Comparison of ENCODE assay signal across 1 cellular context in the genomic region with DNA sequence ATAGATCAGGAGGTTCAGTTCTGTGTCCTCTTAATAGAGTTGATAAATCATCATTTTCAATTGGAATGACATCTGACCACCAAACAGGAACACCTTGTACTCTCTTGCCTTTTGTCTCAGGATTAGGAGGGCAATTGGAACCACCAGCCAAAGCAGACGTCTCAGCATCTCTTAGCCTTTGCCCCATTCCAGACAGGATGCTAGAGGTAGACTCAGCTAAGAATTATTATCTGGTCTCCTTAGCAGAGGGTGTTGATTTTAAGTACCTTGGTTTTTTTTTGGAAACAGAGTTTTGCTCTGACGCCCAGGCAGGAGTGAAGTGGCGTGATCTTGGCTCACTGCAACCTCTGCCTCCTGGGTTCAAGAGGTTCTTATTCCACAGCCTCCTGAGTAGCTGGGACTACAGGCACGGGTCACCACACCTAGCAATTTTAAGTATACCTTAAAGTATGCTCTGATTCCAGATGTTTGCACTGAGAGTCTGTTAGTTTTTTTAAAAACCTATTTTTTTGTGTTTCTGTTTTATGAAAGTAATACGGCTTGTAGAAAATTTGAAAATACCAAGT.
TF ChIP-seq lines count a peak whose summit lies in the region.

No MANE protein-coding gene starts in this region.

TF ChIP-seq in GM12878, 131 proteins besides CTCF, POLR2A, EP300 and RAD21 (continued from another document):
- no peak for TF ChIP-seq BACH1 (IDR thresholded peaks at IDR 0.05; ENCODE audit: borderline replicate concordance)
- TF ChIP-seq, protein P1, sequence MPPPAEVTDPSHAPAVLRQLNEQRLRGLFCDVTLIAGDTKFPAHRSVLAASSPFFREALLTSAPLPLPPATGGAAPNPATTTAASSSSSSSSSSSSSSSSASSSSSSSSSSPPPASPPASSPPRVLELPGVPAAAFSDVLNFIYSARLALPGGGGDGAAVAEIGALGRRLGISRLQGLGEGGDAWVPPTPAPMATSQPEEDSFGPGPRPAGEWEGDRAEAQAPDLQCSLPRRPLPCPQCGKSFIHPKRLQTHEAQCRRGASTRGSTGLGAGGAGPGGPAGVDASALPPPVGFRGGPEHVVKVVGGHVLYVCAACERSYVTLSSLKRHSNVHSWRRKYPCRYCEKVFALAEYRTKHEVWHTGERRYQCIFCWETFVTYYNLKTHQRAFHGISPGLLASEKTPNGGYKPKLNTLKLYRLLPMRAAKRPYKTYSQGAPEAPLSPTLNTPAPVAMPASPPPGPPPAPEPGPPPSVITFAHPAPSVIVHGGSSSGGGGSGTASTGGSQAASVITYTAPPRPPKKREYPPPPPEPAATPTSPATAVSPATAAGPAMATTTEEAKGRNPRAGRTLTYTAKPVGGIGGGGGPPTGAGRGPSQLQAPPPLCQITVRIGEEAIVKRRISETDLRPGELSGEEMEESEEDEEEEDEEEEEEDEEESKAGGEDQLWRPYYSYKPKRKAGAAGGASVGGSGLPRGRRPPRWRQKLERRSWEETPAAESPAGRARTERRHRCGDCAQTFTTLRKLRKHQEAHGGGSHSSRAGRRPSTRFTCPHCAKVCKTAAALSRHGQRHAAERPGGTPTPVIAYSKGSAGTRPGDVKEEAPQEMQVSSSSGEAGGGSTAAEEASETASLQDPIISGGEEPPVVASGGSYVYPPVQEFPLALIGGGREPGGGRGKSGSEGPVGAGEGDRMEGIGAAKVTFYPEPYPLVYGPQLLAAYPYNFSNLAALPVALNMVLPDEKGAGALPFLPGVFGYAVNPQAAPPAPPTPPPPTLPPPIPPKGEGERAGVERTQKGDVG (CRISPR knock-in tag; IDR thresholded peaks at IDR 0.05) = no peak
- no peak for TF ChIP-seq CBX5 (IDR thresholded peaks at IDR 0.05; ENCODE audit: low read depth)
- TF ChIP-seq CREB1 (IDR thresholded peaks at IDR 0.05; ENCODE audit: low read depth) = no peak
- no peak for TF ChIP-seq SP1 (IDR thresholded peaks at IDR 0.05; ENCODE audit: low read depth, low read length)
- no peak for TF ChIP-seq KAT2A (conservative IDR thresholded peaks at IDR 0.05; ENCODE audit: control insufficient read depth, low read depth, low read length)
- TF ChIP-seq, protein P2, sequence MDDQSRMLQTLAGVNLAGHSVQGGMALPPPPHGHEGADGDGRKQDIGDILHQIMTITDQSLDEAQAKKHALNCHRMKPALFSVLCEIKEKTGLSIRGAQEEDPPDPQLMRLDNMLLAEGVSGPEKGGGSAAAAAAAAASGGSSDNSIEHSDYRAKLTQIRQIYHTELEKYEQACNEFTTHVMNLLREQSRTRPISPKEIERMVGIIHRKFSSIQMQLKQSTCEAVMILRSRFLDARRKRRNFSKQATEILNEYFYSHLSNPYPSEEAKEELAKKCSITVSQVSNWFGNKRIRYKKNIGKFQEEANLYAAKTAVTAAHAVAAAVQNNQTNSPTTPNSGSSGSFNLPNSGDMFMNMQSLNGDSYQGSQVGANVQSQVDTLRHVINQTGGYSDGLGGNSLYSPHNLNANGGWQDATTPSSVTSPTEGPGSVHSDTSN (IDR thresholded peaks at IDR 0.05; ENCODE audit: insufficient replicate concordance, low read depth, low read length) = no peak
- TF ChIP-seq ZNF207 (IDR thresholded peaks at IDR 0.05; ENCODE audit: borderline replicate concordance) = no peak
- no peak for TF ChIP-seq KLF5 (IDR thresholded peaks at IDR 0.05; ENCODE audit: partially characterized antibody)
- no peak for TF ChIP-seq CHD2 (IDR thresholded peaks at IDR 0.05; ENCODE audit: borderline replicate concordance, low read depth, low read length)
- no peak for TF ChIP-seq BRCA1 (IDR thresholded peaks at IDR 0.05; ENCODE audit: low read depth, low read length)
- no peak for TF ChIP-seq IRF4 (IDR thresholded peaks at IDR 0.05; ENCODE audit: low read depth, low read length)
- no peak for TF ChIP-seq CHD4 (IDR thresholded peaks at IDR 0.05)
- TF ChIP-seq MEF2A (IDR thresholded peaks at IDR 0.05; ENCODE audit: insufficient read depth, low read depth, low read length) = no peak
- TF ChIP-seq ZNF384 (IDR thresholded peaks at IDR 0.05; ENCODE audit: borderline replicate concordance, low read depth, low read length) = no peak
- TF ChIP-seq, protein P3, sequence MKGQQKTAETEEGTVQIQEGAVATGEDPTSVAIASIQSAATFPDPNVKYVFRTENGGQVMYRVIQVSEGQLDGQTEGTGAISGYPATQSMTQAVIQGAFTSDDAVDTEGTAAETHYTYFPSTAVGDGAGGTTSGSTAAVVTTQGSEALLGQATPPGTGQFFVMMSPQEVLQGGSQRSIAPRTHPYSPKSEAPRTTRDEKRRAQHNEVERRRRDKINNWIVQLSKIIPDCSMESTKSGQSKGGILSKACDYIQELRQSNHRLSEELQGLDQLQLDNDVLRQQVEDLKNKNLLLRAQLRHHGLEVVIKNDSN (IDR thresholded peaks at IDR 0.05; ENCODE audit: borderline replicate concordance, extremely low read length, insufficient read depth, low read depth, low read length) = no peak
- no peak for TF ChIP-seq IKZF2 (IDR thresholded peaks at IDR 0.05)
